1 cellular context compared by ENCODE assay signal in the genomic region with DNA sequence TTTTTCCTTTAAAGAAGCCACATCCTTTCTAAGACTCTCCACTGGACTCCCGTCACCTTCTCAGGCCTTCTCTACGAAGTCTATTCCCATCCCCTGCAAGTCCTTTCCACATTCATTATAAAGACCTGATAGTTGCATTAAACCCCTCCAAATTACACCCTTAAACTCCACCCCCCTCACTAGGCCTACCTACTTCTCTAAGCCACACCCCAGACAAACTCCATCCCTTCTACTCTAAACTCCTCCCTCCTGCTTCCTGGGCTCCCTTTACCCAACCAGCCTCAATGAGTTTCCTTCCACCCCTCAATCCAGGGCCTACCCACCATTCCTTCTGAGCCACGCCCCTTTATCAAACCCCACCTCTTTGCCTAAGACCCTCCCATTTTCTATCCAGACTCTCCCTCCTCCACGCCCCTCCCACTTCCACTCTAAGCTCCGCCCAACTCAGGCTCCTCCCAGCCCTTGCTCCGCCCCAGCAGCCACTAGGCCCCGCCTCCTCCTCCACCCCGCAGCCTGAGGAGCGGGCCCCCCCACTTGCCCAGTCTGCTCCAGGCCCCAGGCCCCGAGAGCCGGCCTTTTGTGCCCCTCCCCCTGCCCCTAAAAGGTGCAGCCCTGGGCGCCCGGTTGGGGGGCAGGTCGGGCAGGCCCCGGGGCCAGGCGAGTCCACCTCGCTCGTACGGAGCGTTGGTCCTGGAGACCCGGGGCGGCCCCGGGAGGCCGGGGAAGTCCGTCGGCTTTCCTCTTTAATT.
TF ChIP-seq lines count a peak whose summit lies in the region.

No MANE protein-coding gene starts in this region.

TF ChIP-seq in HEK293, 187 proteins besides CTCF, POLR2A, EP300 and RAD21 (continued from another document):
- 0 out of 2 replicates have a peak, but pooled peaks have one; percentile 54 for TF ChIP-seq SP7 (tag by site-specific recombination; IDR thresholded peaks at IDR 0.05)
